In the genomic region with DNA sequence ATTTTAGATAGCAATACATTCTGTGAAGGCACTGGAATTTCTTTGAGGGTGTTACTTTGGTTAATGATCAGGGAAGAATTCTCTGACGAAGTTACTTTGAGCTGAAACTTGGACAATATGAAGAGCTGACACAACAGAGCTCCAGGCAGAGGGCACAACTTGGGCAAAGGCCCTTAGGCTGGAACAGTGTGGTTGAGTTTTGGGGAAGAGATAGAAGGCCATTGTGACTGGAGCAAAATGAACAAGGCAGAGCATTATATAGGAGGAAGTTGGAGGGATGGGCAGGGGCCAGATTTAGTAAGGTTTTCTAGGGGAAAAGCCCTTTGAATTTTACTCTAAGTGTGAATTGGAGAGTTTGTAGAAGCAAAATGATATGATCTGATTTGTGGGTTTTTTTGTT, we compare ENCODE assay signal across 30 cellular contexts.
"Had no signal": no experiment of that assay in that cellular context is flagged by ENCODE, and none has a peak within 500 bp of the region (broad histone marks: within the 10 kb centered on the region; RNA-seq: fewer than 3 reads in every experiment).

No MANE protein-coding gene starts in this region.

- DNase-seq: activated B cell treated with CpG ODN at 0.5 μM for 24 hours; activated CD4-positive, alpha-beta memory T cell treated with anti-CD3 and anti-CD28 coated beads for 36 hours; activated CD4-positive, alpha-beta T cell treated with anti-CD3 and anti-CD28 coated beads for 4 hours; activated CD4-positive, alpha-beta T cell treated with anti-CD3 and anti-CD28 coated beads, Interleukin-2, amount 10 ng/mL, durations not matched to agents 24 days and 14 days; activated CD4-positive, alpha-beta T cell treated with anti-CD3 and anti-CD28 coated beads, Interleukin-2, amount 50 U/mL, for 1 hour; activated CD4-positive, alpha-beta T cell treated with anti-CD3 and anti-CD28 coated beads, Interleukin-2, amount 50 U/mL, for 4 hours; activated CD4-positive, CD25-positive, alpha-beta regulatory T cell treated with anti-CD3 and anti-CD28 coated beads, Interleukin-2, amount 50 U/mL, for 72 hours; activated CD8-positive, alpha-beta memory T cell treated with anti-CD3 and anti-CD28 coated beads, Interleukin-2, amount 50 U/mL, for 4 hours; activated CD8-positive, alpha-beta T cell treated with anti-CD3 and anti-CD28 coated beads for 36 hours; activated effector memory CD4-positive, alpha-beta T cell treated with anti-CD3 and anti-CD28 coated beads, Interleukin-2, amount 50 U/mL, for 16 hours; activated gamma-delta T cell treated with Interleukin-2 at 50 U/mL for 16 hours; activated naive CD4-positive, alpha-beta T cell; activated naive CD4-positive, alpha-beta T cell treated with anti-CD3 and anti-CD28 coated beads for 36 hours; activated naive CD4-positive, alpha-beta T cell treated with anti-CD3 and anti-CD28 coated beads, Interleukin-2, amount 50 U/mL, for 16 hours; activated naive CD8-positive, alpha-beta T cell treated with anti-CD3 and anti-CD28 coated beads for 36 hours; activated T-cell treated with anti-CD3 and anti-CD28 coated beads for 4 hours; activated T-cell treated with anti-CD3 and anti-CD28 coated beads, Interleukin-2, amount 50 U/mL, for 1 hour; activated T-cell treated with anti-CD3 and anti-CD28 coated beads, Interleukin-2, amount 50 U/mL, for 4 hours; activated T-cell treated with anti-CD3 and anti-CD28 coated beads, Interleukin-2, amount 50 U/mL, for 72 hours; adrenal gland; amniotic stem cell; aorta; body of pancreas; brain microvascular endothelial cell; central memory CD4-positive, alpha-beta T cell; T-helper 1 cell; T-helper 2 cell; T-helper 9 cell had no signal

- H3K27ac ChIP-seq: adrenal gland, body of pancreas, brain microvascular endothelial cell, breast epithelium, VCaP had no signal
